Comparison of ENCODE assay signal across 27 cellular contexts in genomic region chr20:19335916-19336315, GRCh38.
"Had no signal": no experiment of that assay in that cellular context is flagged by ENCODE, and none has a peak within 500 bp of the region (broad histone marks: within the 10 kb centered on the region; RNA-seq: fewer than 3 reads in every experiment).

No MANE protein-coding gene starts in this region.

- H3K36me3 ChIP-seq: brain microvascular endothelial cell, gastroesophageal sphincter had no signal

- H3K27me3 ChIP-seq: brain microvascular endothelial cell, gastroesophageal sphincter had no signal

- H3K27ac ChIP-seq: brain microvascular endothelial cell, gastroesophageal sphincter had no signal

- DNase-seq: activated CD4-positive, alpha-beta memory T cell treated with anti-CD3 and anti-CD28 coated beads for 36 hours; activated CD4-positive, alpha-beta T cell treated with anti-CD3 and anti-CD28 coated beads for 36 hours; activated CD4-positive, alpha-beta T cell treated with anti-CD3 and anti-CD28 coated beads, Interleukin-2, amount 10 ng/mL, durations not matched to agents 24 days and 14 days; activated CD4-positive, CD25-positive, alpha-beta regulatory T cell; activated CD4-positive, CD25-positive, alpha-beta regulatory T cell treated with anti-CD3 and anti-CD28 coated beads, Interleukin-2, amount 50 U/mL, for 72 hours; activated CD8-positive, alpha-beta memory T cell treated with anti-CD3 and anti-CD28 coated beads, Interleukin-2, amount 10 ng/mL, durations not matched to agents 7 days and 5 days; activated CD8-positive, alpha-beta memory T cell treated with anti-CD3 and anti-CD28 coated beads, Interleukin-2, amount 50 U/mL, for 4 hours; activated CD8-positive, alpha-beta T cell treated with anti-CD3 and anti-CD28 coated beads, Interleukin-2, amount 10 ng/mL, durations not matched to agents 7 days and 5 days; activated gamma-delta T cell; activated naive CD4-positive, alpha-beta T cell; activated naive CD4-positive, alpha-beta T cell treated with anti-CD3 and anti-CD28 coated beads, Interleukin-2, amount 10 ng/mL, durations not matched to agents 7 days and 5 days; activated T-cell treated with anti-CD3 and anti-CD28 coated beads, Interleukin-2, amount 50 U/mL, for 1 hour; activated T-cell treated with anti-CD3 and anti-CD28 coated beads, Interleukin-2, amount 50 U/mL, for 48 hours; amniotic stem cell; anterior cingulate cortex; brain microvascular endothelial cell; caudate nucleus; cortex of kidney; dermis blood vessel endothelial cell; effector CD8-positive, alpha-beta T cell; erythroblast; foreskin melanocyte; head of caudate nucleus; T-helper 1 cell; T-helper 17 cell; T1000 had no signal

- H3K9me3 ChIP-seq: gastroesophageal sphincter had no signal

- H3K4me3 ChIP-seq: gastroesophageal sphincter had no signal
